ENCODE assay signal across 8 cellular contexts in genomic region chr13:109785141-109785891, GRCh38. TPM values are rescaled to one million over a fixed set of nuclear protein-coding genes. Genes with fewer than 3 reads are reported as not detected.
DNase-seq lines count a peak whose midpoint lies in the region; ATAC-seq lines count a peak whose summit lies in the region.

No MANE protein-coding gene starts in this region.

- DNase-seq in activated CD4-positive, CD25-positive, alpha-beta regulatory T cell (lab: John Stamatoyannopoulos, UW): peak; percentile 4 to 35 (median 20)
- DNase-seq in NCI-H748 (lab: John Stamatoyannopoulos, UW; ENCODE audit: unreplicated experiment) (peak; percentile 77), activated gamma-delta T cell (lab: John Stamatoyannopoulos, UW) (peak; percentile 30), glomerular visceral epithelial cell (ENCODE audit: extremely low spot score) (peak; percentile 71), trophoblast cell (peak; percentile 40 to 64), NCI-H1048 (lab: John Stamatoyannopoulos, UW) (no peak)

- no peak overlapping the region for H4K91ac ChIP-seq in trophoblast cell (ENCODE audit: low read depth, low read length)

- peak overlapping the region; percentile 10 for H4K8ac ChIP-seq in trophoblast cell (ENCODE audit: low read depth, low read length)

- no peak overlapping the region for H4K12ac ChIP-seq in trophoblast cell (ENCODE audit: low read depth, low read length)

- H2AFZ ChIP-seq in trophoblast cell (ENCODE audit: insufficient read depth, low read length, poor library complexity): peak overlapping the region; percentile 26

- peak overlapping the region; percentile 93 for H3K4me2 ChIP-seq in trophoblast cell (ENCODE audit: low read length)

- H3K23ac ChIP-seq in trophoblast cell (ENCODE audit: low read length): no peak overlapping the region

- peaks cover 8% of the 10 kb centered on the region for H3K79me2 ChIP-seq in trophoblast cell (ENCODE audit: control insufficient read depth, insufficient read depth, low read length, poor library complexity)

- peaks cover 12% of the 10 kb centered on the region for H3K79me1 ChIP-seq in trophoblast cell (ENCODE audit: low read length)

- peak overlapping the region; percentile 78 for H3K9ac ChIP-seq in trophoblast cell (ENCODE audit: low read length)

- H3K14ac ChIP-seq in trophoblast cell (ENCODE audit: low read length): no peak overlapping the region

- no peak overlapping the region for H3K4ac ChIP-seq in trophoblast cell (ENCODE audit: low read depth, low read length)

- H3K9me3 ChIP-seq in trophoblast cell (ENCODE audit: insufficient read depth, low read depth, low read length): peaks cover 2% of the 10 kb centered on the region

- H3K4me1 ChIP-seq in trophoblast cell (ENCODE audit: control insufficient read depth in 1 of 2, insufficient read depth in 2 of 2, low read length in 2 of 2): peaks cover 20 to 25% of the 10 kb centered on the region in 2 experiments

- peak overlapping the region; percentile 75 for H3K4me3 ChIP-seq in trophoblast cell (ENCODE audit: low read depth, low read length)

- WGBS in trophoblast cell (ENCODE audit: extremely low coverage, insufficient coverage, insufficient read length): no CpG with 5 or more reads among the region's 98 CpGs

- H3K36me3 ChIP-seq in trophoblast cell (ENCODE audit: control insufficient read depth in 1 of 2, insufficient read depth in 2 of 2, low read length in 2 of 2): peaks cover 19 to 22% of the 10 kb centered on the region in 2 experiments

- peak overlapping the region; percentile 8 for H3K18ac ChIP-seq in trophoblast cell (ENCODE audit: low read length)

- no peak overlapping the region for H2BK5ac ChIP-seq in trophoblast cell (ENCODE audit: low read depth, low read length, poor library complexity)

- H3K27ac ChIP-seq in trophoblast cell (ENCODE audit: low read depth, low read length): peak overlapping the region; percentile 8

- H3K27me3 ChIP-seq in trophoblast cell (ENCODE audit: insufficient read depth, low read length): peaks cover 4% of the 10 kb centered on the region

- H2AK5ac ChIP-seq in trophoblast cell (ENCODE audit: low read length): no peak overlapping the region

- no peak overlapping the region for H2BK120ac ChIP-seq in trophoblast cell (ENCODE audit: insufficient read depth, low read length, poor library complexity)

- ATAC-seq in activated CD4-positive, CD25-positive, alpha-beta regulatory T cell treated with anti-CD3 and anti-CD28 coated beads, Interleukin-2, amount 50 U/mL, for 24 hours: no peak
- ATAC-seq in GM21825 (IDR thresholded peaks at IDR 0.05; ENCODE audit: unreplicated experiment): no peak

- H2BK12ac ChIP-seq in trophoblast cell (ENCODE audit: low read length): no peak overlapping the region

RNA-seq across cellular contexts. Expression of gene IRS2, which starts 1.1 kb away (rescaled TPM):
- 6.2 and 6.6 TPM in 2 replicates for polyA plus RNA-seq in trophoblast cell (2013)
